ENCODE assay signal across 19 cellular contexts in genomic region chr1:104468282-104468681, GRCh38.
DNase-seq lines count a peak whose midpoint lies in the region; ATAC-seq, FAIRE-seq and TF ChIP-seq lines count a peak whose summit lies in the region.
"Had no signal": no experiment of that assay in that cellular context is flagged by ENCODE, and none has a peak within 500 bp of the region (broad histone marks: within the 10 kb centered on the region; RNA-seq: fewer than 3 reads in every experiment).

No MANE protein-coding gene starts in this region.

- SMC1A ChIA-PET in GM12878 (lab: Charles Lee; ENCODE audit: uncharacterized antibody, unreplicated experiment), result no interaction called here

- peak; percentile 61 for ATAC-seq in GM19324 (IDR thresholded peaks at IDR 0.05; ENCODE audit: low FRiP score, unreplicated experiment)
- peak; percentile 49 for ATAC-seq in HG02759 (IDR thresholded peaks at IDR 0.05; ENCODE audit: unreplicated experiment)
- ATAC-seq in GM12878, result peak; percentile 79
- no peak for ATAC-seq in left colon
- ATAC-seq: activated naive CD4-positive, alpha-beta T cell treated with anti-CD3 and anti-CD28 coated beads, Interleukin-2, amount 50 U/mL, for 72 hours; effector memory CD8-positive, alpha-beta T cell; right cardiac atrium; SK-N-SH treated with all-trans-retinoic acid at 6 μM for 48 hours; WTC11 had no signal

- CTCF ChIA-PET in GM12878 (lab: Yijun Ruan, JAX), result no interaction called here

- no peaks in the 10 kb centered on the region for H3K79me2 ChIP-seq in GM12878 (ENCODE audit: control insufficient read depth, insufficient read depth, low read length)

- BruUV-seq in GM12878 (replicated peaks; lab: Mats Ljungman, UMichigan), result no TSS peak

- H3K9ac ChIP-seq in GM12878 (ENCODE audit: control insufficient read depth, insufficient read depth, low read length), result no peak overlapping the region
- H3K9ac ChIP-seq: BLaER1, neural progenitor cell had no signal

- H4K20me1 ChIP-seq in GM12878 (ENCODE audit: control insufficient read depth, insufficient read depth), result no peaks in the 10 kb centered on the region
- H4K20me1 ChIP-seq: BLaER1 had no signal

- H2AFZ ChIP-seq in GM12878 (ENCODE audit: control insufficient read depth, low read depth, low read length), result no peak overlapping the region
- H2AFZ ChIP-seq: neural progenitor cell had no signal

- no peak for TF ChIP-seq CTCF in GM12878 (IDR thresholded peaks at IDR 0.05 in 2 of 3, conservative IDR thresholded peaks at IDR 0.05 in 1 of 3; ENCODE audit: control insufficient read depth in 2 of 3, extremely low read depth in 1 of 3, insufficient read depth in 1 of 3, low read depth in 3 of 3, low read length in 3 of 3)

- no peak for TF ChIP-seq RAD21 in GM12878 (IDR thresholded peaks at IDR 0.05; ENCODE audit: insufficient read depth, low read depth, low read length)

- TF ChIP-seq EP300 in GM12878 (IDR thresholded peaks at IDR 0.05; ENCODE audit: borderline replicate concordance in 1 of 2, control insufficient read depth in 1 of 2, low read depth in 2 of 2, low read length in 2 of 2), result no peak

- H3K4me2 ChIP-seq in GM12878 (ENCODE audit: control insufficient read depth, insufficient read depth), result no peak overlapping the region
- H3K4me2 ChIP-seq: BLaER1, neural progenitor cell had no signal

- POLR2A ChIA-PET in GM12878 (lab: Charles Lee), result no interaction called here

- no peaks in the 10 kb centered on the region for H3K4me1 ChIP-seq in GM12878 (ENCODE audit: control insufficient read depth, insufficient read depth, low read length)
- H3K4me1 ChIP-seq: BLaER1, neural progenitor cell had no signal

- no peak overlapping the region for H3K27ac ChIP-seq in GM12878 (ENCODE audit: control insufficient read depth, insufficient read depth)
- H3K27ac ChIP-seq: BLaER1, neural progenitor cell had no signal

- in situ Hi-C loops in GM12878 (cut with MboI), result no loop called here

- H3K36me3 ChIP-seq in GM12878 (ENCODE audit: control insufficient read depth in 2 of 2, insufficient read depth in 2 of 2, low read length in 1 of 2), result no peaks in the 10 kb centered on the region
- H3K36me3 ChIP-seq: BLaER1, neural progenitor cell had no signal

- intact Hi-C loops in GM12878 (cut with micrococcal nuclease; ENCODE audit: unreplicated experiment), result no loop called here
- intact Hi-C loops in left colon (cut with DNase I, micrococcal nuclease), result no loop called here

- FAIRE-seq in GM12878 (lab: Jason Lieb, UNC), result no peak
- FAIRE-seq: urothelium cell line had no signal

- H3K4me3 ChIP-seq in GM12878, result no peak overlapping the region
- H3K4me3 ChIP-seq: BLaER1, neural progenitor cell had no signal

- DNase-seq in KG1 (lab: John Stamatoyannopoulos, UW) (peak; percentile 7), GM12878 (ENCODE audit: low read depth, low spot score) (no peak), NCI-H1417 (lab: John Stamatoyannopoulos, UW) (no peak), ureter (ENCODE audit: low spot score) (no peak), DMS53 treated with DMSO at 0.1 percent for 48 hours (lab: John Stamatoyannopoulos, UW; ENCODE audit: unreplicated experiment) (no peak), left colon (no peak)
- DNase-seq: DMS53; effector memory CD8-positive, alpha-beta T cell; NCI-H2107; right cardiac atrium; stimulated activated CD4-positive, alpha-beta T cell treated with anti-CD3 and anti-CD28 coated beads, Interleukin-4, amount 100 ng/mL, for 24 hours had no signal

- peaks cover 2% of the 10 kb centered on the region; the same call in 1 of the 3 replicates for H3K9me3 ChIP-seq in GM12878 (replicated peaks; ENCODE audit: control insufficient read depth, insufficient read depth, low read length)

- RAD21 ChIA-PET in GM12878 (lab: Charles Lee; ENCODE audit: unreplicated experiment), result no interaction called here

- WGBS in GM12878 (ENCODE audit: insufficient coverage, insufficient replicate concordance, low lambda C conversion rate, missing lambda C conversion rate), result 20% methylated on average over 4 of the region's 4 CpGs

- no peaks in the 10 kb centered on the region for H3K27me3 ChIP-seq in GM12878 (replicated peaks in 1 of 2; ENCODE audit: control insufficient read depth in 2 of 2, insufficient read depth in 2 of 2, low read length in 1 of 2)
- H3K27me3 ChIP-seq: BLaER1, neural progenitor cell had no signal

- no peak for TF ChIP-seq POLR2A in GM12878 (IDR thresholded peaks at IDR 0.05; ENCODE audit: low read depth, low read length)

TF ChIP-seq in GM12878, 131 proteins besides CTCF, POLR2A, EP300 and RAD21:
- TF ChIP-seq RAD51 (IDR thresholded peaks at IDR 0.05) (no peak), BMI1 (IDR thresholded peaks at IDR 0.05; ENCODE audit: borderline replicate concordance) (no peak), ZNF217 (IDR thresholded peaks at IDR 0.05) (no peak), SPI1 (IDR thresholded peaks at IDR 0.05; ENCODE audit: borderline replicate concordance, insufficient read depth, low read depth, low read length) (peak; percentile 24; the same call in 1 of the 2 replicates), NFYA (IDR thresholded peaks at IDR 0.05; ENCODE audit: borderline replicate concordance, low read depth, low read length) (no peak), WRNIP1 (IDR thresholded peaks at IDR 0.05; ENCODE audit: borderline replicate concordance, low read depth, low read length) (no peak), TCF3 (IDR thresholded peaks at IDR 0.05; ENCODE audit: borderline replicate concordance, insufficient read depth, low read depth, low read length) (no peak), CEBPB (IDR thresholded peaks at IDR 0.05; ENCODE audit: borderline replicate concordance in 1 of 2, low read depth in 2 of 2, low read length in 2 of 2) (no peak)
